Comparison of ENCODE assay signal across 22 cellular contexts in the genomic region with DNA sequence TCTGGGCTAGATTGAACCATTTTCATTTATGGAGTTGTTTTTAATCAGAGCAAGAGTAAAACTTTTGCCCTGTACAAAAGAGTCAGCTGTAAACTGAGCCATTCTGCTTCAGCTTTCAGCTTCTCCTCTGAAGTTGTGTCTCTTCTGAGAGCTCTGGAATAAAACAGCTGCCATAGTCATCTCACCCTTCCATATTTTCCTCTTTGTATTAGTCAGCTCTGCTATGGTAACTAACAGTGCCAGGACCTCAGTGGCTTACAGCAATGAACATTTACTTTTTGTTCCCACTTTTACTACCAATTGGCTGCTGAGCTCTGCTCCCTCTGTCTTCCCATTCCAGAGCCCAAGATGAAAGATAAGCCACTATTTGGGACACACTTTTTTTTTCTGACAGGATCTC.
"Had no signal": no experiment of that assay in that cellular context is flagged by ENCODE, and none has a peak within 500 bp of the region (broad histone marks: within the 10 kb centered on the region; RNA-seq: fewer than 3 reads in every experiment).

No MANE protein-coding gene starts in this region.

- H3K27me3 ChIP-seq: hepatocyte, left lung had no signal

- H3K9ac ChIP-seq: parathyroid adenoma had no signal

- H2AFZ ChIP-seq: hepatocyte, parathyroid adenoma had no signal

- H3K9me3 ChIP-seq: left lung had no signal

- H3K27ac ChIP-seq: hepatocyte, left lung, parathyroid adenoma had no signal

- H3K4me3 ChIP-seq: hepatocyte, left lung, lung had no signal

- H3K4me1 ChIP-seq: left lung, parathyroid adenoma had no signal

- H3K4me2 ChIP-seq: hepatocyte had no signal

- DNase-seq: activated B cell treated with CpG ODN at 0.5 μM for 24 hours; activated CD4-positive, alpha-beta T cell treated with anti-CD3 and anti-CD28 coated beads for 36 hours; activated CD4-positive, alpha-beta T cell treated with anti-CD3 and anti-CD28 coated beads, Interleukin-2, amount 50 U/mL, for 4 hours; activated CD8-positive, alpha-beta memory T cell treated with anti-CD3 and anti-CD28 coated beads for 24 hours; activated CD8-positive, alpha-beta memory T cell treated with anti-CD3 and anti-CD28 coated beads, Interleukin-2, amount 50 U/mL, for 4 hours; activated T-cell treated with anti-CD3 and anti-CD28 coated beads, Interleukin-2, amount 50 U/mL, for 24 hours; aorta; caudate nucleus; dermis blood vessel endothelial cell; effector memory CD4-positive, alpha-beta T cell; glutamatergic neuron; kidney glomerular epithelial cell; left lung; right cardiac atrium; stimulated activated CD4-positive, alpha-beta T cell treated with anti-CD3 and anti-CD28 coated beads, Interleukin-12 subunit alpha, Interleukin-12 subunit beta, amount 100 ng/mL, for 4 hours; T-helper 1 cell had no signal

- H3K36me3 ChIP-seq: left lung had no signal

- ATAC-seq: activated CD4-positive, alpha-beta T cell treated with anti-CD3 and anti-CD28 coated beads for 36 hours; activated naive CD4-positive, alpha-beta T cell treated with anti-CD3 and anti-CD28 coated beads, Interleukin-2, amount 50 U/mL, for 72 hours; activated T-helper 17 cell treated with anti-CD3 and anti-CD28 coated beads, Interleukin-2, amount 50 U/mL, for 72 hours; esophagus mucosa; left lung; right cardiac atrium had no signal
